In genomic region chr5:135102716-135103696, GRCh38 we compare ENCODE assay signal across 28 cellular contexts.
"Had no signal": no experiment of that assay in that cellular context is flagged by ENCODE, and none has a peak within 500 bp of the region (broad histone marks: within the 10 kb centered on the region; RNA-seq: fewer than 3 reads in every experiment).

No MANE protein-coding gene starts in this region.

- H3K27ac Mint-ChIP-seq: activated CD4-positive, alpha-beta T cell treated with anti-CD3 and anti-CD28 coated beads, Interleukin-2, amount 10 ng/mL, durations not matched to agents 24 days and 14 days; activated CD8-positive, alpha-beta T cell treated with anti-CD3 and anti-CD28 coated beads for 36 hours; activated naive CD8-positive, alpha-beta T cell treated with anti-CD3 and anti-CD28 coated beads, Interleukin-2, amount 10 ng/mL, durations not matched to agents 7 days and 5 days; activated T-cell treated with anti-CD3 and anti-CD28 coated beads, Interleukin-2, amount 50 U/mL, for 72 hours; brain; dendritic cell treated with granulocyte-macrophage colony-stimulating factor and Interleukin-4, amounts not matched to agents 40 ng/mL and 50 ng/mL, for 4 days; nephron progenitor cell; T-helper 1 cell treated with Interleukin-12 subunit alpha and Interleukin-12 subunit beta and Interleukin-4 antibody, amounts not matched to agents 30 μg/mL and 1 μg/mL, for 36 hours had no signal

- H3K4me3 ChIP-seq: ascending aorta, cardiac muscle cell, esophagus squamous epithelium, heart right ventricle, left ventricle myocardium inferior, mucosa of descending colon, ovary, prostate gland, thoracic aorta had no signal

- H3K4me3 Mint-ChIP-seq: activated CD4-positive, alpha-beta T cell treated with anti-CD3 and anti-CD28 coated beads, Interleukin-2, amount 10 ng/mL, durations not matched to agents 24 days and 14 days; activated CD8-positive, alpha-beta T cell treated with anti-CD3 and anti-CD28 coated beads for 36 hours; activated naive CD8-positive, alpha-beta T cell treated with anti-CD3 and anti-CD28 coated beads, Interleukin-2, amount 10 ng/mL, durations not matched to agents 7 days and 5 days; activated T-cell treated with anti-CD3 and anti-CD28 coated beads, Interleukin-2, amount 50 U/mL, for 72 hours; brain; dendritic cell treated with granulocyte-macrophage colony-stimulating factor and Interleukin-4, amounts not matched to agents 40 ng/mL and 50 ng/mL, for 4 days; nephron progenitor cell; T-helper 1 cell treated with Interleukin-12 subunit alpha and Interleukin-12 subunit beta and Interleukin-4 antibody, amounts not matched to agents 30 μg/mL and 1 μg/mL, for 36 hours had no signal

- DNase-seq: activated CD4-positive, alpha-beta T cell treated with anti-CD3 and anti-CD28 coated beads, Interleukin-2, amount 10 ng/mL, durations not matched to agents 24 days and 14 days; activated CD8-positive, alpha-beta T cell treated with anti-CD3 and anti-CD28 coated beads for 36 hours; activated naive CD4-positive, alpha-beta T cell treated with Interleukin-2 at 50 U/mL for 16 hours; activated naive CD8-positive, alpha-beta T cell treated with anti-CD3 and anti-CD28 coated beads, Interleukin-2, amount 10 ng/mL, durations not matched to agents 7 days and 5 days; activated T-cell treated with anti-CD3 and anti-CD28 coated beads, Interleukin-2, amount 50 U/mL, for 72 hours; esophagus squamous epithelium; foreskin melanocyte; heart right ventricle; left ventricle myocardium inferior; mucosa of descending colon; nephron progenitor cell; ovary; retina; SK-N-SH; stimulated activated CD4-positive, alpha-beta T cell treated with anti-CD3 and anti-CD28 coated beads, Interleukin-2, amount 100 ng/mL, for 48 hours; stimulated activated naive CD8-positive, alpha-beta T cell treated with anti-CD3 and anti-CD28 coated beads, Interleukin-15, Interleukin-2, amounts not matched to agents 100 U/mL and 50 U/mL, for 24 hours; SW 1271; T-helper 9 cell; trophoblast cell had no signal

- H3K9me3 Mint-ChIP-seq: activated CD4-positive, alpha-beta T cell treated with anti-CD3 and anti-CD28 coated beads, Interleukin-2, amount 10 ng/mL, durations not matched to agents 24 days and 14 days; activated CD8-positive, alpha-beta T cell treated with anti-CD3 and anti-CD28 coated beads for 36 hours; activated naive CD8-positive, alpha-beta T cell treated with anti-CD3 and anti-CD28 coated beads, Interleukin-2, amount 10 ng/mL, durations not matched to agents 7 days and 5 days; activated T-cell treated with anti-CD3 and anti-CD28 coated beads, Interleukin-2, amount 50 U/mL, for 72 hours; dendritic cell treated with granulocyte-macrophage colony-stimulating factor and Interleukin-4, amounts not matched to agents 40 ng/mL and 50 ng/mL, for 4 days; T-helper 1 cell treated with Interleukin-12 subunit alpha and Interleukin-12 subunit beta and Interleukin-4 antibody, amounts not matched to agents 30 μg/mL and 1 μg/mL, for 36 hours had no signal

- H3K27ac ChIP-seq: ascending aorta, cardiac muscle cell, epithelial cell of prostate, esophagus squamous epithelium, heart right ventricle, left ventricle myocardium inferior, ovary, prostate gland, thoracic aorta, VCaP had no signal

- H3K36me3 Mint-ChIP-seq: activated naive CD8-positive, alpha-beta T cell treated with anti-CD3 and anti-CD28 coated beads, Interleukin-2, amount 10 ng/mL, durations not matched to agents 7 days and 5 days; brain had no signal

- H3K4me1 Mint-ChIP-seq: activated CD4-positive, alpha-beta T cell treated with anti-CD3 and anti-CD28 coated beads, Interleukin-2, amount 10 ng/mL, durations not matched to agents 24 days and 14 days; activated naive CD8-positive, alpha-beta T cell treated with anti-CD3 and anti-CD28 coated beads, Interleukin-2, amount 10 ng/mL, durations not matched to agents 7 days and 5 days had no signal

- H3K27me3 Mint-ChIP-seq: activated CD8-positive, alpha-beta T cell treated with anti-CD3 and anti-CD28 coated beads for 36 hours had no signal
